In the genomic region with DNA sequence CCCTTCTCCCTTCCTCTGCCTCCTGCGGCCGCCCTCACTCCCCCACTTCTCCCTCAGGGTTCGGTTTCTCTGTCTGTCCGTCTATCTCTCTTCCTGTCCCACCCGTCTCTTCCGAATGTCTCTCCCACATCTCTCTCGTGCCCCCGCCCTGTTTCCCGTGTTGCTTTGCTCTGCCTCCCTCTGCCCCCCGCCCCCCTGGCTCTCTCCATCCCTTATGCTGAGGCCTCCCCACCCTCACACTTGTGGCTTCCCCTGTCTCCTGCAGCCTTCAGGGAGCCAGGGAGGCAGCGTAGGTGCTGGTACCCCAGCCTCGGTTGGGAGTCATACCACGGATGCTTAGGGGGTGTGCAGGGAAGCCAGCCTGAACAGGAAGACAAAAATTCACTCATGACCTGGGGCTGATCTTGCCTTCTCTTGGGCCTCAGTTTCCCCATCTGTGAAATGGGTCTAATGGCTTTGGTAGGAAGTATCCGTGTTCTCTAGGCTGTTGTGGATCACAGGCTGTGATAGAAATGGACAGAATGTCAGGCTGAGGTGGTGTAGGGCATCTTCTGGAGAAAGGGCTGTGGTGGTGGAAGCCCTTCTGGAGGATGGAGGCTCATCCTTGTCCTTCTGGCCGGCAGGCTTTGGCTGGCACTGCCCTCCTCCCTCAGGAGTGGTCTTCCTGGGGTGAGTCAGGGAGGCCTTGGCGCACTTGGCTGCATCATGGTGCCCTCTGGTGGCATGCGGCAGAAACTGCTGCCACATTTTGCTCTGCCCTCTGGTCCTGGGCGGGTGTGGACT, we compare ENCODE assay signal across 8 cellular contexts. TPM values are rescaled to one million over a fixed set of nuclear protein-coding genes. Genes with fewer than 3 reads are reported as not detected.
DNase-seq lines count a peak whose midpoint lies in the region; ATAC-seq, FAIRE-seq and TF ChIP-seq lines count a peak whose summit lies in the region.

No MANE protein-coding gene starts in this region.

- intact Hi-C loops in endothelial cell of umbilical vein (cut with micrococcal nuclease) = loop anchor here (1.0 kb wide), 7 partner anchors 16 to 148 kb away; partner anchors contain the start of gene FOXO6

- no peaks in the 10 kb centered on the region for H4K20me1 ChIP-seq in BLaER1 treated with 17β-estradiol and CSF1 and Interleukin-3, amounts not matched to agents 10 nM and 100 nM
- no peaks in the 10 kb centered on the region for H4K20me1 ChIP-seq in endothelial cell of umbilical vein (replicated peaks; ENCODE audit: control insufficient read depth, extremely low read depth, insufficient read depth, low read length)

- H3K9me1 ChIP-seq in endothelial cell of umbilical vein (replicated peaks; ENCODE audit: control insufficient read depth, extremely low read depth, insufficient read depth, low read length) = no peaks in the 10 kb centered on the region

- dilution Hi-C loops in endothelial cell of umbilical vein (cut with MboI; ENCODE audit: extremely low pct_ligation_motif_present, low sequenced_read_pairs) = no loop called here

- H3K9me3 ChIP-seq in BLaER1 treated with 17β-estradiol and CSF1 and Interleukin-3, amounts not matched to agents 10 nM and 100 nM (replicated peaks in 1 of 11) = no peaks in the 10 kb centered on the region
- H3K9me3 ChIP-seq in endothelial cell of umbilical vein (replicated peaks; ENCODE audit: control insufficient read depth, insufficient read depth, low read length) = no peaks in the 10 kb centered on the region

- H3K79me2 ChIP-seq in endothelial cell of umbilical vein (ENCODE audit: control insufficient read depth, insufficient read depth, low read length) = no peaks in the 10 kb centered on the region

- 0 out of 20 replicates have a peak overlapping the region, but pooled peaks of 1 of the 10 experiments have one; percentile 13 for H3K4me3 ChIP-seq in BLaER1 treated with 17β-estradiol and CSF1 and Interleukin-3, amounts not matched to agents 10 nM and 100 nM
- no peak overlapping the region for H3K4me3 ChIP-seq in endothelial cell of umbilical vein (replicated peaks in 1 of 3; ENCODE audit: insufficient read depth in 1 of 3, low read depth in 1 of 3, low read length in 3 of 3)

- H3K4me1 ChIP-seq in BLaER1 treated with 17β-estradiol and CSF1 and Interleukin-3, amounts not matched to agents 10 nM and 100 nM = peaks cover 27 to 72% (median 60%) of the 10 kb centered on the region in 10 experiments
- peaks cover 9% of the 10 kb centered on the region for H3K4me1 ChIP-seq in endothelial cell of umbilical vein (ENCODE audit: control insufficient read depth, extremely low read depth, insufficient read depth, low read length)

- peak; percentile 82 to 96 for TF ChIP-seq CTCF in endothelial cell of umbilical vein (IDR thresholded peaks at IDR 0.05; ENCODE audit: extremely low read depth in 1 of 2, insufficient read depth in 1 of 2, low read depth in 1 of 2, low read length in 2 of 2)

- no peak overlapping the region for H2AFZ ChIP-seq in endothelial cell of umbilical vein (ENCODE audit: low read depth, low read length)

- H3K9ac ChIP-seq in BLaER1 treated with 17β-estradiol and CSF1 and Interleukin-3, amounts not matched to agents 10 nM and 100 nM = peak overlapping the region in 1 of 11 experiments; percentile 19; a peak in 2 of 22 replicates
- H3K9ac ChIP-seq in endothelial cell of umbilical vein (replicated peaks; ENCODE audit: extremely low read depth, insufficient read depth, low read length) = no peak overlapping the region

- FAIRE-seq in endothelial cell of umbilical vein (lab: Jason Lieb, UNC) = peak; percentile 87

- TF ChIP-seq POLR2A in endothelial cell of umbilical vein (IDR thresholded peaks at IDR 0.05; ENCODE audit: low read depth, low read length) = no peak

- H3K27me3 ChIP-seq in BLaER1 treated with 17β-estradiol and CSF1 and Interleukin-3, amounts not matched to agents 10 nM and 100 nM = no peaks in the 10 kb centered on the region
- H3K27me3 ChIP-seq in endothelial cell of umbilical vein (ENCODE audit: control insufficient read depth in 2 of 2, insufficient read depth in 2 of 2, low read length in 2 of 2) = no peaks in the 10 kb centered on the region

- no peak for ATAC-seq in HG02938 (IDR thresholded peaks at IDR 0.05; ENCODE audit: unreplicated experiment)

- H3K36me3 ChIP-seq in BLaER1 treated with 17β-estradiol and CSF1 and Interleukin-3, amounts not matched to agents 10 nM and 100 nM = no peaks in the 10 kb centered on the region
- no peaks in the 10 kb centered on the region for H3K36me3 ChIP-seq in endothelial cell of umbilical vein (ENCODE audit: control insufficient read depth in 2 of 2, extremely low read depth in 1 of 2, insufficient read depth in 2 of 2, low read length in 2 of 2)

- peak overlapping the region in 1 of 11 experiments; percentile 35; a peak in 2 of 22 replicates for H3K27ac ChIP-seq in BLaER1 treated with 17β-estradiol and CSF1 and Interleukin-3, amounts not matched to agents 10 nM and 100 nM
- no peak overlapping the region for H3K27ac ChIP-seq in endothelial cell of umbilical vein (ENCODE audit: insufficient read depth, low read depth, low read length)

- CTCF ChIA-PET in HEK293T (lab: Yijun Ruan, JAX) (interaction anchor here (0.9 to 2.0 kb wide), 5 partner anchors 14 to 103 kb away, joined by 3 to 8 read pairs (median 5); no protein-coding TSS in a partner anchor), endothelial cell of umbilical vein (lab: Charles Lee) (interaction anchor here (0.9 to 6.4 kb wide), 13 partner anchors 9 to 150 kb away, joined by 3 to 114 read pairs (median 5); partner anchors contain the start of gene FOXO6)

- DNase-seq in HEK293T (ENCODE audit: extremely low spot score) (peak; percentile 81), NCI-H774 (lab: John Stamatoyannopoulos, UW) (peak; percentile 76), endothelial cell of umbilical vein (ENCODE audit: low read depth, low spot score) (peak; percentile 71), myocyte (ENCODE audit: low read depth) (peak; percentile 88)
- peak; percentile 30 to 40 for DNase-seq in activated CD8-positive, alpha-beta memory T cell treated with anti-CD3 and anti-CD28 coated beads for 4 hours (ENCODE audit: low read depth in 2 of 2)
- peak; percentile 35 to 40 for DNase-seq in stimulated activated CD8-positive, alpha-beta memory T cell treated with anti-CD3 and anti-CD28 coated beads, Interleukin-7, amount 100 ng/mL, for 1 hour (ENCODE audit: low read depth in 2 of 2)

- POLR2A ChIA-PET in HEK293T (lab: Yijun Ruan, JAX) = interaction anchor here (1.2 kb wide), 1 partner anchor 56 kb away, joined by 3 read pairs; no protein-coding TSS in a partner anchor
- POLR2A ChIA-PET in endothelial cell of umbilical vein (lab: Charles Lee) = no interaction called here

- H3K4me2 ChIP-seq in BLaER1 treated with 17β-estradiol and CSF1 and Interleukin-3, amounts not matched to agents 10 nM and 100 nM = peak overlapping the region; percentile 15 to 92 (median 71); a peak in 21 of 22 replicates
- no peak overlapping the region for H3K4me2 ChIP-seq in endothelial cell of umbilical vein (ENCODE audit: insufficient read depth, low read length)

- BruUV-seq in endothelial cell of umbilical vein (replicated peaks; lab: Mats Ljungman, UMichigan) = no TSS peak

TF ChIP-seq in HEK293T, 16 proteins besides CTCF, POLR2A, EP300 and RAD21:
- TF ChIP-seq ARNT (IDR thresholded peaks at IDR 0.05) (no peak), HDGF (IDR thresholded peaks at IDR 0.05; ENCODE audit: borderline replicate concordance) (no peak)

TF ChIP-seq in endothelial cell of umbilical vein, 7 proteins besides CTCF, POLR2A, EP300 and RAD21:
- no peak for TF ChIP-seq EZH2 (IDR thresholded peaks at IDR 0.05; ENCODE audit: borderline replicate concordance, low read depth, low read length, severe bottlenecking)
- TF ChIP-seq FOS (IDR thresholded peaks at IDR 0.05; ENCODE audit: borderline replicate concordance, insufficient read depth, low read length) = peak; percentile 59

RNA-seq across cellular contexts. Expression of gene FOXO6, which starts 55.5 kb away (rescaled TPM):
- total RNA-seq in endothelial cell of umbilical vein = 0.18 and 0.38 TPM in 2 replicates
- polyA plus RNA-seq in endothelial cell of umbilical vein = 0.04 and 0.05 TPM in 2 replicates
- polyA plus RNA-seq in endothelial cell of umbilical vein (2011; cell fraction: cytosol; rRNA removed) = 0.04 TPM in 1 of 2 replicates, not detected in the other
- 0.05 TPM in 1 of 2 replicates, not detected in the other for polyA plus RNA-seq in endothelial cell of umbilical vein (2011; cell fraction: nucleus; rRNA removed)
- 0.15 and 0.50 TPM in 2 replicates for polyA plus RNA-seq in endothelial cell of umbilical vein (2012)
- 0.19 TPM in 1 of 2 replicates, not detected in the other for polyA minus RNA-seq in endothelial cell of umbilical vein
- polyA minus RNA-seq in endothelial cell of umbilical vein (2011; cell fraction: cytosol; rRNA and poly(A)+ RNA removed) = 0.82 TPM
- 0.43 TPM in 1 of 2 replicates, not detected in the other for polyA minus RNA-seq in endothelial cell of umbilical vein (2011; cell fraction: nucleus; rRNA and poly(A)+ RNA removed)
- total RNA-seq in myocyte = 16.0 and 28.9 TPM in 2 replicates
- polyA plus RNA-seq in myocyte (2012) = 11.4 TPM

Comparison
In these comparisons a context has a peak if more than half of its experiments do, and no peak if none do; other contexts are left out.
1. DNase-seq: peak in every context shown above with its lines; median percentile 88 in myocyte; 81 in HEK293T; 76 in NCI-H774; 71 in endothelial cell of umbilical vein; 38 in stimulated activated CD8-positive, alpha-beta memory T cell treated with anti-CD3 and anti-CD28 coated beads, Interleukin-7, amount 100 ng/mL, for 1 hour; 35 in activated CD8-positive, alpha-beta memory T cell treated with anti-CD3 and anti-CD28 coated beads for 4 hours.
2. RNA of gene FOXO6, which starts 55.5 kb away (total RNA-seq): 16.0 to 28.9 TPM in myocyte; 0.18 to 0.38 TPM in endothelial cell of umbilical vein; every median in the first group is over 10 times any median in the second.